14 cellular contexts compared by ENCODE assay signal in the genomic region with DNA sequence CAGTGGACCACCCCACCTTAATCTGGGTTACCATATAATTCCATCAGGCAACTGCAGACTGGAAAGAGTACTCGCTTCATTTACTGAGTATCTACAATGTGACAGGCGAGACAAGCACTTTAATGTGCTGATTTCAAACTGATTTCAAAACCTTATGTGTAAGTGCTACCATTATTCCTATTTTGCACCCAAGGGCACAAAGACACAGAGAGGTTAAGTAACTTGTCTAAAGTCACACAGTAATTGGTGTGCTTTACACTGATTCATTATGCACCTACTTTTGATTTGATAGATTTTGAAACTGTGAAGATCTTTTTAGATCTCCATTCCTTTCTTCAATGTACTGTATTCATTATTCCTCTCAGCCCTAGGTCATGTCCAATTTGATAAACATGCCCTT.
"Had no signal": no experiment of that assay in that cellular context is flagged by ENCODE, and none has a peak within 500 bp of the region (broad histone marks: within the 10 kb centered on the region; RNA-seq: fewer than 3 reads in every experiment).

No MANE protein-coding gene starts in this region.

- H3K4me3 Mint-ChIP-seq: activated CD8-positive, alpha-beta memory T cell treated with anti-CD3 and anti-CD28 coated beads, Interleukin-2, amount 10 ng/mL, durations not matched to agents 7 days and 5 days; activated naive CD4-positive, alpha-beta T cell treated with anti-CD3 and anti-CD28 coated beads, Interleukin-2, amount 10 ng/mL, durations not matched to agents 7 days and 5 days; dendritic cell treated with granulocyte-macrophage colony-stimulating factor and Interleukin-4, amounts not matched to agents 40 ng/mL and 50 ng/mL, for 4 days; effector memory CD8-positive, alpha-beta T cell; T-helper 1 cell treated with Interleukin-12 subunit alpha and Interleukin-12 subunit beta and Interleukin-4 antibody, amounts not matched to agents 30 μg/mL and 1 μg/mL, for 36 hours had no signal

- H3K4me3 ChIP-seq: body of pancreas, smooth muscle cell, tibial artery had no signal

- H3K36me3 ChIP-seq: tibial artery had no signal

- H3K4me1 ChIP-seq: tibial artery had no signal

- ATAC-seq: body of pancreas; effector memory CD8-positive, alpha-beta T cell; left ventricle myocardium superior; right cardiac atrium had no signal

- H3K27me3 Mint-ChIP-seq: activated naive CD4-positive, alpha-beta T cell treated with anti-CD3 and anti-CD28 coated beads, Interleukin-2, amount 10 ng/mL, durations not matched to agents 7 days and 5 days; dendritic cell treated with granulocyte-macrophage colony-stimulating factor and Interleukin-4, amounts not matched to agents 40 ng/mL and 50 ng/mL, for 4 days had no signal

- H3K27ac Mint-ChIP-seq: activated CD8-positive, alpha-beta memory T cell treated with anti-CD3 and anti-CD28 coated beads, Interleukin-2, amount 10 ng/mL, durations not matched to agents 7 days and 5 days; activated naive CD4-positive, alpha-beta T cell treated with anti-CD3 and anti-CD28 coated beads, Interleukin-2, amount 10 ng/mL, durations not matched to agents 7 days and 5 days; dendritic cell treated with granulocyte-macrophage colony-stimulating factor and Interleukin-4, amounts not matched to agents 40 ng/mL and 50 ng/mL, for 4 days; effector memory CD8-positive, alpha-beta T cell; T-helper 1 cell treated with Interleukin-12 subunit alpha and Interleukin-12 subunit beta and Interleukin-4 antibody, amounts not matched to agents 30 μg/mL and 1 μg/mL, for 36 hours had no signal

- DNase-seq: activated CD4-positive, CD25-positive, alpha-beta regulatory T cell treated with anti-CD3 and anti-CD28 coated beads, Interleukin-2, amount 50 U/mL, for 72 hours; activated naive CD4-positive, alpha-beta T cell treated with anti-CD3 and anti-CD28 coated beads, Interleukin-2, amount 10 ng/mL, durations not matched to agents 7 days and 5 days; amniotic stem cell; body of pancreas; effector memory CD8-positive, alpha-beta T cell; kidney; left ventricle myocardium superior; posterior cingulate gyrus; right cardiac atrium; tibial artery had no signal

- H3K9me3 ChIP-seq: body of pancreas, tibial artery had no signal

- H3K27me3 ChIP-seq: body of pancreas, tibial artery had no signal

- H3K36me3 Mint-ChIP-seq: activated CD8-positive, alpha-beta memory T cell treated with anti-CD3 and anti-CD28 coated beads, Interleukin-2, amount 10 ng/mL, durations not matched to agents 7 days and 5 days; activated naive CD4-positive, alpha-beta T cell treated with anti-CD3 and anti-CD28 coated beads, Interleukin-2, amount 10 ng/mL, durations not matched to agents 7 days and 5 days had no signal

- H3K27ac ChIP-seq: body of pancreas, tibial artery had no signal

- H3K9me3 Mint-ChIP-seq: activated naive CD4-positive, alpha-beta T cell treated with anti-CD3 and anti-CD28 coated beads, Interleukin-2, amount 10 ng/mL, durations not matched to agents 7 days and 5 days; dendritic cell treated with granulocyte-macrophage colony-stimulating factor and Interleukin-4, amounts not matched to agents 40 ng/mL and 50 ng/mL, for 4 days; effector memory CD8-positive, alpha-beta T cell; T-helper 1 cell treated with Interleukin-12 subunit alpha and Interleukin-12 subunit beta and Interleukin-4 antibody, amounts not matched to agents 30 μg/mL and 1 μg/mL, for 36 hours had no signal
